ENCODE assay signal across 1 cellular context in genomic region chr20:64156886-64157875, GRCh38.
TF ChIP-seq lines count a peak whose summit lies in the region.

No MANE protein-coding gene starts in this region.

TF ChIP-seq in H1, 55 proteins besides CTCF, POLR2A, EP300 and RAD21:
- TF ChIP-seq, protein P1, sequence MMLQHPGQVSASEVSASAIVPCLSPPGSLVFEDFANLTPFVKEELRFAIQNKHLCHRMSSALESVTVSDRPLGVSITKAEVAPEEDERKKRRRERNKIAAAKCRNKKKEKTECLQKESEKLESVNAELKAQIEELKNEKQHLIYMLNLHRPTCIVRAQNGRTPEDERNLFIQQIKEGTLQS (IDR thresholded peaks at IDR 0.05; ENCODE audit: insufficient read depth, low read depth, low read length), result no peak
- TF ChIP-seq SIN3A (conservative IDR thresholded peaks at IDR 0.05 in 1 of 2, IDR thresholded peaks at IDR 0.05 in 1 of 2; ENCODE audit: low read depth in 1 of 2, low read length in 2 of 2), result no peak
- no peak for TF ChIP-seq NANOG (IDR thresholded peaks at IDR 0.05; ENCODE audit: insufficient read depth, low read depth, low read length, poor library complexity, severe bottlenecking)
- no peak for TF ChIP-seq JUN (IDR thresholded peaks at IDR 0.05; ENCODE audit: low read depth, low read length)
- no peak for TF ChIP-seq TEAD4 (IDR thresholded peaks at IDR 0.05; ENCODE audit: low read depth, low read length)
- no peak for TF ChIP-seq EZH2 (IDR thresholded peaks at IDR 0.05; ENCODE audit: low read depth, low read length, severe bottlenecking)
- TF ChIP-seq TBP (IDR thresholded peaks at IDR 0.05; ENCODE audit: low read depth, low read length), result no peak
- no peak for TF ChIP-seq GABPA (IDR thresholded peaks at IDR 0.05; ENCODE audit: borderline replicate concordance, insufficient read depth, low read length)
- TF ChIP-seq KDM4A (IDR thresholded peaks at IDR 0.05; ENCODE audit: low read depth, low read length, severe bottlenecking), result no peak
- no peak for TF ChIP-seq YY1 (IDR thresholded peaks at IDR 0.05; ENCODE audit: low read depth, low read length)
- no peak for TF ChIP-seq BACH1 (IDR thresholded peaks at IDR 0.05; ENCODE audit: low read length)
TF ChIP-seq in H1: peak in this region for 0.
